Comparison of ENCODE assay signal across 1 cellular context in genomic region chr11:19951558-19952083, GRCh38.
TF ChIP-seq lines count a peak whose summit lies in the region.

No MANE protein-coding gene starts in this region.

TF ChIP-seq in H1, 55 proteins besides CTCF, POLR2A, EP300 and RAD21:
- TF ChIP-seq CHD2 (IDR thresholded peaks at IDR 0.05; ENCODE audit: low read length) (no peak), BCL11A (IDR thresholded peaks at IDR 0.05; ENCODE audit: low read depth in 2 of 2, low read length in 2 of 2) (no peak), RNF2 (IDR thresholded peaks at IDR 0.05; ENCODE audit: borderline replicate concordance, low read depth, low read length, missing control alignments, poor library complexity, severe bottlenecking) (no peak), HDAC6 (IDR thresholded peaks at IDR 0.05; ENCODE audit: low read depth, low read length) (no peak), CEBPB (IDR thresholded peaks at IDR 0.05; ENCODE audit: low read depth, low read length) (no peak), SUZ12 (IDR thresholded peaks at IDR 0.05; ENCODE audit: low read length) (no peak), PHF8 (conservative IDR thresholded peaks at IDR 0.05; ENCODE audit: low read depth, low read length) (no peak)
